In the genomic region with DNA sequence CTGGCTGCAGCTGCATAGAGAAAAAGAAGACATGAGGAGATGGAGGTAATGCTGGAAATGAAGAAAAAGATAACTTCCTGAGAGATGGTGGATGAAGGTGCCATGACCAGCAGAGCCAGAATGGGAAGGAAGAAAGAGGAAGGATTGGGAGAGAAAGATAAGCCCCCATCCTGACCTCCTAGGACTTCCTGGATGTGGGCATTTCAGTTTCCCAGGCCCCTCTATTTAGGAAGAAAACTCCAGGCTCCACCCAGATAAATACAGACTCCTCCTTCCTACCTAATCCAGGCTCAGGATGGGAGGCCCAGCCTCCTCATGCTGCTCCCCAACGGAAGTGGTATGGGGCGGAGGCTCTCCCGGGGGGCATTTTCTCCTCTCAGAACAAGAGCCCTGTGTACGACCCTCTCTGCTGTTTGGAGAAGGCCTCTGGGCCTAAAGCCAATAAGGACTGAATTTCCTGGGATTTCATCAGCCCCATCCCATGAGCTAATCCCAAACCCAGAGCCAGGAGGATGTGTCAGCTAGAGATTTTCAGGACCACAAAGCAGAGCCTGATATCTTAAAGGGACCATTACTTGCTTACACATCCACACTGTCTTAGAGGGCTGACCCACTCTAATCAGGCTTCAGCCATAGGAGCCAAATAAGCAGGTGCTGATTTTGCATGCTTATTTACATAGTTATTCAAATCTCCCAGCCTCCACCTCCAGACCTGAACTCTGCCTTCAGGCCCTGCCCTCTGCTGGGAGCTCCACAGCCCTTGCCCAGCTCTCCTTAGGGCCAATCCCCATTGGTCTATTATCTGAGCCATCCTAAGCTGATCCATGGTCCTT, we compare ENCODE assay signal across 8 cellular contexts. TPM values are rescaled to one million over a fixed set of nuclear protein-coding genes. Genes with fewer than 3 reads are reported as not detected.
DNase-seq lines count a peak whose midpoint lies in the region; ATAC-seq, FAIRE-seq and TF ChIP-seq lines count a peak whose summit lies in the region.

No MANE protein-coding gene starts in this region.

- no peaks in the 10 kb centered on the region for H3F3A ChIP-seq in PC-3 (ENCODE audit: low read length, unreplicated experiment)

- no peak for TF ChIP-seq EP300 in H1 (IDR thresholded peaks at IDR 0.05; ENCODE audit: borderline replicate concordance in 1 of 2, low read depth in 2 of 2, low read length in 2 of 2)

- peak overlapping the region; percentile 13 for H3K18ac ChIP-seq in H1 (ENCODE audit: extremely low read depth, low read length)

- H2BK15ac ChIP-seq in H1 (ENCODE audit: low read length): peak overlapping the region; percentile 99

- no peak; a peak in 1 of 4 replicates for TF ChIP-seq RAD21 in H1 (IDR thresholded peaks at IDR 0.05 in 1 of 2, conservative IDR thresholded peaks at IDR 0.05 in 1 of 2; ENCODE audit: low read depth in 2 of 2, low read length in 2 of 2)

- CTCF ChIA-PET in PC-3 (lab: Charles Lee): interaction anchor here (0.5 to 1.5 kb wide), 4 partner anchors 45 to 170 kb away, joined by 3 to 6 read pairs (median 3); a partner anchor contains a TSS
- CTCF ChIA-PET in H1 (lab: Charles Lee; ENCODE audit: partially characterized antibody): interaction anchor here (0.7 to 9.6 kb wide), 24 partner anchors 7 to 899 kb away, joined by 3 to 126 read pairs (median 5); a partner anchor contains a TSS

- H2BK12ac ChIP-seq in H1 (ENCODE audit: low read depth, low read length): peak overlapping the region; percentile 76

- no peaks in the 10 kb centered on the region for H4K20me1 ChIP-seq in BLaER1
- H4K20me1 ChIP-seq in PC-3 (ENCODE audit: low read length): no peaks in the 10 kb centered on the region
- no peaks in the 10 kb centered on the region for H4K20me1 ChIP-seq in H1 (replicated peaks in 1 of 2; ENCODE audit: control insufficient read depth in 1 of 2, insufficient read depth in 2 of 2, low read length in 2 of 2)

- no peak overlapping the region for H2BK120ac ChIP-seq in H1 (replicated peaks; ENCODE audit: low read depth, low read length)

- peak overlapping the region in 5 of 6 donors; percentile 83 to 98 (median 89) for H3K27ac Mint-ChIP-seq in naive B cell

- H3K56ac ChIP-seq in H1 (replicated peaks; ENCODE audit: insufficient read length, low read depth, low read length): no peak overlapping the region

- H3K9me3 Mint-ChIP-seq in naive B cell: no peaks in the 10 kb centered on the region

- no peaks in the 10 kb centered on the region for H3K79me1 ChIP-seq in H1 (ENCODE audit: low read depth, low read length)

- POLR2A ChIA-PET in PC-3 (lab: Charles Lee; ENCODE audit: unreplicated experiment) (interaction anchor here (0.6 to 1.3 kb wide), 3 partner anchors 45 to 91 kb away, joined by 4 to 8 read pairs (median 5); a partner anchor contains a TSS), H1 (lab: Charles Lee; ENCODE audit: partially characterized antibody) (interaction anchor here (0.7 to 19.2 kb wide), 27 partner anchors 10 to 1012 kb away, joined by 3 to 282 read pairs (median 5); a partner anchor contains a TSS)

- no peaks in the 10 kb centered on the region for H3K27me3 Mint-ChIP-seq in naive B cell

- no peaks in the 10 kb centered on the region; the same call in 1 of the 2 replicates for H3K9me3 ChIP-seq in BLaER1
- no peaks in the 10 kb centered on the region for H3K9me3 ChIP-seq in PC-3 (ENCODE audit: low read length)
- no peaks in the 10 kb centered on the region for H3K9me3 ChIP-seq in H1 (ENCODE audit: insufficient read depth in 2 of 2, low read depth in 1 of 2, low read length in 1 of 2)

- H3K27me3 ChIP-seq in BLaER1 (no peaks in the 10 kb centered on the region), PC-3 (ENCODE audit: low read length) (no peaks in the 10 kb centered on the region), H1 (replicated peaks in 1 of 4; ENCODE audit: control insufficient read depth in 3 of 4, extremely low read depth in 1 of 4, insufficient read depth in 3 of 4, low read length in 3 of 4) (no peaks in the 10 kb centered on the region)

- peak; percentile 96 for DNase-seq in H4 (ENCODE audit: low spot score)
- peak; percentile 70 for DNase-seq in PC-3
- DNase-seq in H1 (ENCODE audit: low read depth in 1 of 2, low spot score in 2 of 2): peak in 1 of 2 experiments; percentile 54
- peak; percentile 45 for DNase-seq in naive B cell
- DNase-seq in effector CD4-positive, alpha-beta T cell: no peak

- H3K4me3 ChIP-seq in BLaER1 (no peak overlapping the region), PC-3 (ENCODE audit: low read length) (no peak overlapping the region), H1 (ENCODE audit: extremely low read depth in 1 of 4, insufficient read depth in 2 of 4, low read depth in 3 of 4, low read length in 4 of 4) (peak overlapping the region in 3 of 4 experiments; percentile 14 to 46 (median 30); a peak in 4 of 8 replicates)

- peak; percentile 31; the same call in 1 of the 2 replicates for TF ChIP-seq CTCF in PC-3 (conservative IDR thresholded peaks at IDR 0.05; ENCODE audit: low read depth, low read length)
- TF ChIP-seq CTCF in H1 (IDR thresholded peaks at IDR 0.05; ENCODE audit: control extremely low read depth in 1 of 3, insufficient read depth in 1 of 3, low read depth in 1 of 3, low read length in 3 of 3): peak; percentile 12 to 23 (median 19); a peak in 2 of 4 replicates

- H2BK20ac ChIP-seq in H1 (ENCODE audit: low read length): peak overlapping the region; percentile 62; the same call in 1 of the 2 replicates

- peaks cover 7% of the 10 kb centered on the region; the same call in 1 of the 2 replicates for H3K23me2 ChIP-seq in H1 (ENCODE audit: low read depth, low read length)

- H2BK5ac ChIP-seq in H1 (ENCODE audit: low read depth, low read length): peak overlapping the region; percentile 47

- no peaks in the 10 kb centered on the region for H3K9me2 ChIP-seq in PC-3 (replicated peaks; ENCODE audit: low read length)

- H3K27ac ChIP-seq in BLaER1 (no peak overlapping the region), PC-3 (ENCODE audit: low read length) (peak overlapping the region; percentile 61), H1 (ENCODE audit: low read depth, low read length) (peak overlapping the region; percentile 9; the same call in 1 of the 2 replicates)

- TF ChIP-seq POLR2A in H1 (IDR thresholded peaks at IDR 0.05; ENCODE audit: control extremely low read depth in 1 of 2, low read depth in 2 of 2, low read length in 2 of 2): peak in 1 of 2 experiments; percentile 49; a peak in 1 of 3 replicates

- H3K36me3 ChIP-seq in BLaER1 (no peaks in the 10 kb centered on the region), PC-3 (ENCODE audit: low read depth, low read length) (no peaks in the 10 kb centered on the region), H1 (ENCODE audit: control insufficient read depth in 2 of 4, insufficient read depth in 4 of 4, low read length in 3 of 4) (no peaks in the 10 kb centered on the region)

- no peak overlapping the region for H3K23ac ChIP-seq in H1 (ENCODE audit: insufficient read length)

- no peak overlapping the region for H3K4ac ChIP-seq in H1 (replicated peaks; ENCODE audit: insufficient read length, low read depth, low read length)

- H4K5ac ChIP-seq in H1 (ENCODE audit: insufficient read length, low read depth, low read length): no peak overlapping the region

- 79% methylated on average over 4 of the region's 4 CpGs; no CpG with 5 or more reads in 1 of the 2 experiments for WGBS in H1 (ENCODE audit: extremely low coverage in 1 of 2, insufficient coverage in 1 of 2, insufficient read length in 1 of 2, insufficient replicate concordance in 2 of 2, low coverage in 1 of 2, low lambda C conversion rate in 2 of 2, missing lambda C conversion rate in 1 of 2), 2 experiments

- peak overlapping the region; percentile 72 for H2AK5ac ChIP-seq in H1 (ENCODE audit: low read depth, low read length)

- H3K9ac ChIP-seq in BLaER1 (no peak overlapping the region), PC-3 (ENCODE audit: low read length) (peak overlapping the region; percentile 24), H1 (replicated peaks in 1 of 4; ENCODE audit: extremely low read depth in 1 of 4, low read depth in 3 of 4, low read length in 3 of 4) (no peak overlapping the region)

- BruUV-seq in PC-3 (replicated peaks; lab: Mats Ljungman, UMichigan): no TSS peak

- no peak overlapping the region for H4K8ac ChIP-seq in H1 (ENCODE audit: extremely low read depth, insufficient read depth, low read length)

- ATAC-seq in PC-3 (peak; percentile 72), naive B cell (ENCODE audit: low read depth in 2 of 2) (peak; percentile 71 to 82), HG02571 (IDR thresholded peaks at IDR 0.05; ENCODE audit: unreplicated experiment) (no peak), HG03521 (IDR thresholded peaks at IDR 0.05; ENCODE audit: unreplicated experiment) (no peak)

- no peak overlapping the region for H3K14ac ChIP-seq in H1 (ENCODE audit: insufficient read length)

- H3K79me2 ChIP-seq in PC-3 (ENCODE audit: low read length) (peaks cover 11% of the 10 kb centered on the region), H1 (ENCODE audit: control insufficient read depth in 1 of 2, insufficient read depth in 2 of 2, low read length in 2 of 2) (no peaks in the 10 kb centered on the region)

- peak overlapping the region; percentile 63 for H4K91ac ChIP-seq in H1 (replicated peaks; ENCODE audit: insufficient read length, low read length)

- no peak overlapping the region for H2AFZ ChIP-seq in PC-3 (ENCODE audit: low read length)
- H2AFZ ChIP-seq in H1 (ENCODE audit: low read length): no peak overlapping the region

- H3K4me2 ChIP-seq in BLaER1: peak overlapping the region; percentile 93
- no peak overlapping the region for H3K4me2 ChIP-seq in PC-3 (ENCODE audit: low read length)
- peak overlapping the region; percentile 42 to 52 for H3K4me2 ChIP-seq in H1 (ENCODE audit: insufficient read depth in 1 of 2, low read depth in 2 of 2, low read length in 2 of 2)

- H3K4me3 Mint-ChIP-seq in naive B cell: peak overlapping the region; percentile 49 to 95 (median 72)

- peaks cover 73% of the 10 kb centered on the region for H3K4me1 ChIP-seq in BLaER1
- peaks cover 29% of the 10 kb centered on the region for H3K4me1 ChIP-seq in PC-3 (ENCODE audit: insufficient read depth, low read length)
- peaks cover 21 to 36% (median 26%) of the 10 kb centered on the region in 4 experiments for H3K4me1 ChIP-seq in H1 (replicated peaks in 1 of 4; ENCODE audit: control insufficient read depth in 3 of 4, insufficient read depth in 4 of 4, low read length in 3 of 4)

- H3K36me3 Mint-ChIP-seq in naive B cell: no peaks in the 10 kb centered on the region

- no peak for FAIRE-seq in H1 (lab: Jason Lieb, UNC)

- intact Hi-C loops in PC-3 (cut with micrococcal nuclease): loop anchor here (1.0 kb wide), 1 partner anchor 21 kb away; no protein-coding TSS in a partner anchor

- peaks cover 55 to 75% (median 60%) of the 10 kb centered on the region in 3 donors for H3K4me1 Mint-ChIP-seq in naive B cell

RNA-seq across cellular contexts. Expression of a gene that starts 5.1 kb away (rescaled TPM):
- total RNA-seq in H4 (2014; rRNA removed; shearing (Covaris generic)): 57.1 and 64.2 TPM in 2 replicates
- total RNA-seq in PC-3 (2014; rRNA removed): 65.9 and 70.8 TPM in 2 replicates
- 68.3 and 80.5 TPM in 2 replicates for total RNA-seq in H1 (2021; fragmentation: NEBNext Ultra II Directional; extraction: Animal tissue kit (Norgen Biotek cat#: 25700))
- polyA plus RNA-seq in H1 (2011; rRNA removed) (42.7 and 55.0 TPM in 2 replicates), naive B cell (ENCODE audit: low read depth in 6 of 6) (10 to 100 TPM in 5 of 6 donors, 1 to 10 TPM in 1; 6.9 to 48.4 (median 27.7) TPM)
- polyA plus RNA-seq in H1 (2011; cell fraction: cytosol; rRNA removed): 36.0 TPM
- 102 TPM for polyA plus RNA-seq in H1 (2011; cell fraction: nucleus; rRNA removed)
- polyA plus RNA-seq in H1 (2012, experiment 1 of 2): 54.6 to 83.3 TPM (median 61.5 TPM) in 4 replicates
- 40.4 TPM for polyA plus RNA-seq in H1 (2012, experiment 2 of 2)
- polyA plus RNA-seq in H1 (2013, experiment 1 of 2): 27.1 TPM
- polyA plus RNA-seq in H1 (2013, experiment 2 of 2): 27.2 TPM
- 67.3 and 87.2 TPM in 2 replicates for polyA minus RNA-seq in H1 (2011; rRNA and poly(A)+ RNA removed)
- polyA minus RNA-seq in H1 (2011; cell fraction: cytosol; rRNA and poly(A)+ RNA removed): 29.9 TPM
- polyA minus RNA-seq in H1 (2011; cell fraction: nucleus; rRNA and poly(A)+ RNA removed): 75.9 TPM

RNA-seq across cellular contexts. Expression of a gene that starts 37.3 kb away (rescaled TPM):
- total RNA-seq in H4 (2014; rRNA removed; shearing (Covaris generic)): 874 and 1,103 TPM in 2 replicates
- total RNA-seq in PC-3 (2014; rRNA removed): 282 and 293 TPM in 2 replicates
- 190 and 196 TPM in 2 replicates for total RNA-seq in H1 (2021; fragmentation: NEBNext Ultra II Directional; extraction: Animal tissue kit (Norgen Biotek cat#: 25700))
- polyA plus RNA-seq in H1 (2011; rRNA removed) (411 and 648 TPM in 2 replicates), naive B cell (ENCODE audit: low read depth in 6 of 6) (100 to 1,000 TPM; 243 to 278 (median 256) TPM)
- polyA plus RNA-seq in H1 (2011; cell fraction: cytosol; rRNA removed): 513 TPM
- 240 TPM for polyA plus RNA-seq in H1 (2011; cell fraction: nucleus; rRNA removed)
- polyA plus RNA-seq in H1 (2012, experiment 1 of 2): 232 to 248 TPM (median 244 TPM) in 4 replicates
- polyA plus RNA-seq in H1 (2012, experiment 2 of 2): 448 TPM
- polyA plus RNA-seq in H1 (2013, experiment 1 of 2): 408 TPM
- 481 TPM for polyA plus RNA-seq in H1 (2013, experiment 2 of 2)
- 282 and 428 TPM in 2 replicates for polyA minus RNA-seq in H1 (2011; rRNA and poly(A)+ RNA removed)
- polyA minus RNA-seq in H1 (2011; cell fraction: cytosol; rRNA and poly(A)+ RNA removed): 95.5 TPM
- 85.3 TPM for polyA minus RNA-seq in H1 (2011; cell fraction: nucleus; rRNA and poly(A)+ RNA removed)

RNA-seq across cellular contexts. Expression of a gene that starts 42.0 kb away (rescaled TPM):
- total RNA-seq in H4 (2014; rRNA removed; shearing (Covaris generic)): not detected in 2 replicates
- not detected in 2 replicates for total RNA-seq in PC-3 (2014; rRNA removed)
- total RNA-seq in H1 (2021; fragmentation: NEBNext Ultra II Directional; extraction: Animal tissue kit (Norgen Biotek cat#: 25700)): not detected in 2 replicates
- polyA plus RNA-seq in H1 (2011; rRNA removed) (0.09 TPM in 1 of 2 replicates, not detected in the other), naive B cell (ENCODE audit: low read depth in 6 of 6) (1 to 10 TPM in 1 of 6 donors, under 1 TPM in 2, not detected in 3; 0.21 to 1.2 (median 0.36) TPM)
- not detected for polyA plus RNA-seq in H1 (2011; cell fraction: cytosol; rRNA removed)
- polyA plus RNA-seq in H1 (2011; cell fraction: nucleus; rRNA removed): not detected
- 0.18 TPM in 1 of 4 replicates, not detected in the others for polyA plus RNA-seq in H1 (2012, experiment 1 of 2)
- polyA plus RNA-seq in H1 (2012, experiment 2 of 2): not detected
- polyA plus RNA-seq in H1 (2013, experiment 1 of 2): not detected
- not detected for polyA plus RNA-seq in H1 (2013, experiment 2 of 2)
- polyA minus RNA-seq in H1 (2011; rRNA and poly(A)+ RNA removed): 0.15 TPM in 1 of 2 replicates, not detected in the other
- polyA minus RNA-seq in H1 (2011; cell fraction: cytosol; rRNA and poly(A)+ RNA removed): not detected
- 0.70 TPM for polyA minus RNA-seq in H1 (2011; cell fraction: nucleus; rRNA and poly(A)+ RNA removed)

RNA-seq across cellular contexts. Expression of a gene that starts 49.2 kb away (rescaled TPM):
- 14.9 and 22.3 TPM in 2 replicates for total RNA-seq in H4 (2014; rRNA removed; shearing (Covaris generic))
- 63.4 and 64.4 TPM in 2 replicates for total RNA-seq in PC-3 (2014; rRNA removed)
- 53.4 and 56.6 TPM in 2 replicates for total RNA-seq in H1 (2021; fragmentation: NEBNext Ultra II Directional; extraction: Animal tissue kit (Norgen Biotek cat#: 25700))
- polyA plus RNA-seq in H1 (2011; rRNA removed) (59.9 and 81.1 TPM in 2 replicates), naive B cell (ENCODE audit: low read depth in 6 of 6) (10 to 100 TPM in 1 of 6 donors, 1 to 10 TPM in 5; 5.5 to 10.7 (median 7.2) TPM)
- polyA plus RNA-seq in H1 (2011; cell fraction: cytosol; rRNA removed): 82.9 TPM
- polyA plus RNA-seq in H1 (2011; cell fraction: nucleus; rRNA removed): 112 TPM
- 50.2 to 59.1 TPM (median 55.5 TPM) in 4 replicates for polyA plus RNA-seq in H1 (2012, experiment 1 of 2)
- 11.6 TPM for polyA plus RNA-seq in H1 (2012, experiment 2 of 2)
- 46.7 TPM for polyA plus RNA-seq in H1 (2013, experiment 1 of 2)
- 44.1 TPM for polyA plus RNA-seq in H1 (2013, experiment 2 of 2)
- 89.4 and 120 TPM in 2 replicates for polyA minus RNA-seq in H1 (2011; rRNA and poly(A)+ RNA removed)
- 50.6 TPM for polyA minus RNA-seq in H1 (2011; cell fraction: cytosol; rRNA and poly(A)+ RNA removed)
- polyA minus RNA-seq in H1 (2011; cell fraction: nucleus; rRNA and poly(A)+ RNA removed): 103 TPM

Comparison
In these comparisons a context has a peak if more than half of its experiments do, and no peak if none do; other contexts are left out.
1. H3K4me3 ChIP-seq: peak in H1 (3 of 4); none in BLaER1 (single experiment) and PC-3 (single experiment).
2. ATAC-seq: peak in PC-3 (single experiment) and naive B cell (2 of 2); none in HG02571 (single experiment) and HG03521 (single experiment).